16 cellular contexts compared by ENCODE assay signal in the genomic region with DNA sequence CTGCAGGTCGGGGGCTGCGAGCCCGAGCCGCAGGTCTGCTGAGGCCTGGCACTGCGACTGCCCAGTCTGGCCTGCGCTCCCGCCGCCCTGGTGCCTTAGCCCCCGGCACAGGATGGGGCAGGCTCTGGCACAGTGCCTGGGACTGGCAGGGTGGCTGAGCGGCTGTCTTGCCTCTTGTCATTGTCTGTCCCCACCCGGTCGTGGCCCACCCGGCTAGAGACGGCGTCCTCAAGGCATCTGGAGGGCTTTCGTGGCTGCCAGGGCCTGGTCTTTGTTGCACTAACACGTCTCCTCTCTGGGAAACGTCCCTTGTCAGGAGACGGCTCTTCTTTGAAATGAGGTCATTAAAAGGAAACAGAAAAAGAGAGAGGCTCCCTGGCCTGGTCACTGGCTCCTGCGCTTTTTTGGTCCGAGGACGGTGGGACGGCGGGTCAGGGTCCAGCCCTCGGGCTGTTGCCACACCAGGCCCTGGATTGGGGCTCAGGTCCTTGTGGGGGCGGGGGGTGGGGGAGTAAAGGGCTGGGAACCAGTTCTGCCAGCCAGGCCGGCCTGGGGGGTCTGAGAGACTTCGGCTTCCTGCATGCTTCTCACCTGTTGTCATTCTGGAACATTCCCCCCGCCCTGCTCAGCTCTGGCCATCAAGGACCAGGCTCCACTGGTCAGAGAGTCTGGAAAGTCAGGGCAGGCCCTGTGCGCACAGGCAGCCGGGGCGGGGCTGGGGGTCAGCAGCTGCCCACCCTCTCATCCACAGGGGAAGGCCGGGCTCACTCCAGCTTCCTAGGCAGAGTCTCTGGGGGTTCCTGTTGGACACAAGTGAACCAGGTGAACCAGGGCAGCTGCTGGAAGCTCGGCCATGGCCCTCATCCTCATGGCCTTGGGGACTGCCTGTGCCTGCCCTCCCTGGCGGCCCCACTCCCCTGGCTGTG. TPM values are rescaled to one million over a fixed set of nuclear protein-coding genes. Genes with fewer than 3 reads are reported as not detected.
DNase-seq lines count a peak whose midpoint lies in the region; ATAC-seq and TF ChIP-seq lines count a peak whose summit lies in the region.
"Had no signal": no experiment of that assay in that cellular context is flagged by ENCODE, and none has a peak within 500 bp of the region (broad histone marks: within the 10 kb centered on the region; RNA-seq: fewer than 3 reads in every experiment).

No MANE protein-coding gene starts in this region.

- CTCF ChIA-PET in MCF 10A (lab: Yijun Ruan, JAX): interaction anchor here (0.6 kb wide), 1 partner anchor 170 kb away, joined by 3 read pairs; no protein-coding TSS in a partner anchor
- CTCF ChIA-PET in mammary epithelial cell (lab: Charles Lee; ENCODE audit: low non-redundant PET): no interaction called here
- CTCF ChIA-PET in OCI-LY7 (lab: Charles Lee; ENCODE audit: unreplicated experiment): no interaction called here

- H3K9me2 ChIP-seq in OCI-LY7 (ENCODE audit: insufficient read depth, low read length): no peaks in the 10 kb centered on the region

- DNase-seq in MCF 10A (ENCODE audit: unreplicated experiment) (no peak), mammary epithelial cell (no peak), GM20000 (ENCODE audit: low spot score) (peak; percentile 22), epithelial cell of esophagus (ENCODE audit: low read depth) (peak; percentile 43), osteocyte (ENCODE audit: extremely low spot score, unreplicated experiment) (peak; percentile 80), OCI-LY7 (ENCODE audit: low spot score) (no peak)
- DNase-seq in stimulated activated CD4-positive, alpha-beta T cell treated with anti-CD3 and anti-CD28 coated beads, Interleukin-2, amount 100 ng/mL, for 48 hours: no peak
- DNase-seq: 8988T, DMS153, GM23248, KG1, NCI-H1092, NCI-H1694, NCI-H748 treated with DMSO at 0.1 percent for 48 hours had no signal

- H2AFZ ChIP-seq in mammary epithelial cell (ENCODE audit: low read depth, low read length) (no peak overlapping the region), OCI-LY7 (ENCODE audit: low read length) (no peak overlapping the region)
- H2AFZ ChIP-seq: GM23248 had no signal

- H3K27me3 ChIP-seq in mammary epithelial cell (ENCODE audit: insufficient read depth, low read length): no peaks in the 10 kb centered on the region

- POLR2A ChIA-PET in MCF 10A (lab: Yijun Ruan, JAX) (no interaction called here), OCI-LY7 (lab: Charles Lee) (no interaction called here)

- no peak overlapping the region for H3K9ac ChIP-seq in mammary epithelial cell (ENCODE audit: insufficient read depth, low read length)
- H3K9ac ChIP-seq: BLaER1 treated with 17β-estradiol and CSF1 and Interleukin-3, amounts not matched to agents 10 nM and 100 nM; GM23248 had no signal

- H3K27ac ChIP-seq in mammary epithelial cell (ENCODE audit: insufficient read depth, low read depth, low read length): no peak overlapping the region
- H3K27ac ChIP-seq in OCI-LY7 (ENCODE audit: low read depth, low read length, poor library complexity, severe bottlenecking): no peak overlapping the region
- H3K27ac ChIP-seq: BLaER1 treated with 17β-estradiol and CSF1 and Interleukin-3, amounts not matched to agents 10 nM and 100 nM; GM23248 had no signal

- intact Hi-C loops in MCF 10A (cut with micrococcal nuclease): no loop called here
- intact Hi-C loops in mammary epithelial cell (cut with micrococcal nuclease): no loop called here
- intact Hi-C loops in OCI-LY7 (cut with micrococcal nuclease; ENCODE audit: unreplicated experiment): no loop called here

- WGBS in mammary epithelial cell (ENCODE audit: low coverage, missing lambda C conversion rate): 66% methylated on average over 13 of the region's 35 CpGs

- H3K4me2 ChIP-seq in mammary epithelial cell (ENCODE audit: insufficient read depth, low read depth, low read length) (no peak overlapping the region), OCI-LY7 (ENCODE audit: low read length) (no peak overlapping the region)
- H3K4me2 ChIP-seq: BLaER1 treated with 17β-estradiol and CSF1 and Interleukin-3, amounts not matched to agents 10 nM and 100 nM had no signal

- H3K36me3 ChIP-seq in mammary epithelial cell (ENCODE audit: insufficient read depth, low read length) (peaks cover 7% of the 10 kb centered on the region), OCI-LY7 (ENCODE audit: insufficient read depth, low read length) (peaks cover 64% of the 10 kb centered on the region)

- H3K79me2 ChIP-seq in mammary epithelial cell (ENCODE audit: insufficient read depth, low read length): no peaks in the 10 kb centered on the region
- no peaks in the 10 kb centered on the region for H3K79me2 ChIP-seq in OCI-LY7 (ENCODE audit: insufficient read depth, low read depth, low read length)

- no peak for ATAC-seq in HG03342 (IDR thresholded peaks at IDR 0.05; ENCODE audit: unreplicated experiment)

- H4K20me1 ChIP-seq in mammary epithelial cell (ENCODE audit: insufficient read depth, low read length) (no peaks in the 10 kb centered on the region), OCI-LY7 (ENCODE audit: insufficient read depth, low read length) (no peaks in the 10 kb centered on the region)

- in situ Hi-C loops in mammary epithelial cell (cut with MboI; ENCODE audit: low sequenced_read_pairs in 2 of 2): no loop called here

- TSS peak; percentile 50 for BruUV-seq in MCF 10A (replicated peaks; lab: Mats Ljungman, UMichigan)
- BruUV-seq in mammary epithelial cell (replicated peaks; lab: Mats Ljungman, UMichigan): no TSS peak
- BruUV-seq in OCI-LY7 (replicated peaks; lab: Mats Ljungman, UMichigan): no TSS peak

- TF ChIP-seq CTCF in MCF 10A (IDR thresholded peaks at IDR 0.05; ENCODE audit: unreplicated experiment): no peak
- TF ChIP-seq CTCF in mammary epithelial cell (conservative IDR thresholded peaks at IDR 0.05 in 1 of 2, IDR thresholded peaks at IDR 0.05 in 1 of 2; ENCODE audit: extremely low read depth in 1 of 2, insufficient read depth in 1 of 2, low read depth in 1 of 2, low read length in 2 of 2): no peak
- TF ChIP-seq CTCF in GM20000 (IDR thresholded peaks at IDR 0.05; ENCODE audit: extremely low read depth, missing control alignments): no peak
- no peak for TF ChIP-seq CTCF in epithelial cell of esophagus (IDR thresholded peaks at IDR 0.05; ENCODE audit: insufficient read depth, low read depth, low read length, missing control alignments)
- TF ChIP-seq CTCF in osteocyte (IDR thresholded peaks at IDR 0.05): no peak
- no peak for TF ChIP-seq CTCF in OCI-LY7 (conservative IDR thresholded peaks at IDR 0.05; ENCODE audit: low read length)

- peaks cover 9% of the 10 kb centered on the region for H3K36me3 Mint-ChIP-seq in MCF 10A (ENCODE audit: insufficient read depth, unreplicated experiment)
- peaks cover 3% of the 10 kb centered on the region for H3K36me3 Mint-ChIP-seq in osteocyte (ENCODE audit: unreplicated experiment)

- H3K9me3 ChIP-seq in mammary epithelial cell (replicated peaks; ENCODE audit: insufficient read depth, low read length): no peaks in the 10 kb centered on the region
- H3K9me3 ChIP-seq in OCI-LY7 (ENCODE audit: low read length): no peaks in the 10 kb centered on the region

- dilution Hi-C loops in mammary epithelial cell (cut with HindIII; ENCODE audit: low sequenced_read_pairs): no loop called here

- H3K27ac Mint-ChIP-seq in MCF 10A (ENCODE audit: low read depth, unreplicated experiment) (no peak overlapping the region), osteocyte (ENCODE audit: unreplicated experiment) (no peak overlapping the region)

- H3K27me3 Mint-ChIP-seq in MCF 10A (ENCODE audit: insufficient read depth, unreplicated experiment) (no peaks in the 10 kb centered on the region), osteocyte (ENCODE audit: unreplicated experiment) (no peaks in the 10 kb centered on the region)

- H3K4me3 ChIP-seq in mammary epithelial cell (replicated peaks in 1 of 3; ENCODE audit: insufficient read depth in 1 of 3, low read depth in 2 of 3, low read length in 3 of 3) (no peak overlapping the region), epithelial cell of esophagus (ENCODE audit: low read length) (no peak overlapping the region), OCI-LY7 (ENCODE audit: low read depth, low read length, poor library complexity, severe bottlenecking) (no peak overlapping the region)
- H3K4me3 ChIP-seq: BLaER1 treated with 17β-estradiol and CSF1 and Interleukin-3, amounts not matched to agents 10 nM and 100 nM; GM23248 had no signal

- H3K4me3 Mint-ChIP-seq in MCF 10A (ENCODE audit: unreplicated experiment) (no peak overlapping the region), osteocyte (ENCODE audit: unreplicated experiment) (no peak overlapping the region)

- H3K4me1 Mint-ChIP-seq in MCF 10A (ENCODE audit: insufficient read depth, unreplicated experiment) (peaks cover 4% of the 10 kb centered on the region), osteocyte (ENCODE audit: unreplicated experiment) (no peaks in the 10 kb centered on the region)

- H3K9me3 Mint-ChIP-seq in MCF 10A (ENCODE audit: unreplicated experiment): no peaks in the 10 kb centered on the region
- no peaks in the 10 kb centered on the region for H3K9me3 Mint-ChIP-seq in osteocyte (ENCODE audit: unreplicated experiment)

- no peaks in the 10 kb centered on the region for H3K4me1 ChIP-seq in mammary epithelial cell (ENCODE audit: insufficient read depth, low read length)
- no peaks in the 10 kb centered on the region for H3K4me1 ChIP-seq in OCI-LY7 (ENCODE audit: insufficient read depth, low read length, poor library complexity, severe bottlenecking)

RNA-seq across cellular contexts. Expression of a gene that starts 6.2 kb away (rescaled TPM):
- total RNA-seq in MCF 10A (2022): 3.1 and 4.0 TPM in 2 replicates
- total RNA-seq in mammary epithelial cell: 1 to 10 TPM; 4.0 to 5.8 TPM
- 1.8 TPM for polyA plus RNA-seq in mammary epithelial cell
- polyA minus RNA-seq in mammary epithelial cell: 2.5 TPM
- 7.1 and 7.4 TPM in 2 replicates for total RNA-seq in osteocyte
- 1.6 and 4.4 TPM in 2 replicates for total RNA-seq in OCI-LY7 (2014; rRNA removed; shearing (Covaris generic))
- total RNA-seq in OCI-LY7 (2022): 3.7 and 3.9 TPM in 2 replicates

RNA-seq across cellular contexts. Expression of a gene that starts 27.8 kb away (rescaled TPM):
- total RNA-seq in MCF 10A (2022): 4.9 and 6.6 TPM in 2 replicates
- 1 to 10 TPM; 4.6 to 7.2 TPM for total RNA-seq in mammary epithelial cell
- 2.1 TPM for polyA plus RNA-seq in mammary epithelial cell
- polyA minus RNA-seq in mammary epithelial cell: 4.7 TPM
- total RNA-seq in osteocyte: 5.9 and 10.6 TPM in 2 replicates
- 2.4 and 2.8 TPM in 2 replicates for total RNA-seq in OCI-LY7 (2014; rRNA removed; shearing (Covaris generic))
- 5.1 and 6.9 TPM in 2 replicates for total RNA-seq in OCI-LY7 (2022)

RNA-seq across cellular contexts. Expression of a gene that starts 28.2 kb away (rescaled TPM):
- 93.7 and 114 TPM in 2 replicates for total RNA-seq in MCF 10A (2022)
- 10 to 100 TPM; 63.7 to 100.0 TPM for total RNA-seq in mammary epithelial cell
- polyA plus RNA-seq in mammary epithelial cell: 94.8 TPM
- 130 TPM for polyA minus RNA-seq in mammary epithelial cell
- 43.4 and 45.2 TPM in 2 replicates for total RNA-seq in osteocyte
- 191 and 217 TPM in 2 replicates for total RNA-seq in OCI-LY7 (2014; rRNA removed; shearing (Covaris generic))
- total RNA-seq in OCI-LY7 (2022): 140 and 170 TPM in 2 replicates

RNA-seq across cellular contexts. Expression of a gene that starts 30.4 kb away (rescaled TPM):
- total RNA-seq in MCF 10A (2022): 63.2 and 66.6 TPM in 2 replicates
- 10 to 100 TPM; 52.5 to 71.3 TPM for total RNA-seq in mammary epithelial cell
- polyA plus RNA-seq in mammary epithelial cell: 101 TPM
- polyA minus RNA-seq in mammary epithelial cell: 132 TPM
- total RNA-seq in osteocyte: 50.7 and 53.2 TPM in 2 replicates
- 67.5 and 82.4 TPM in 2 replicates for total RNA-seq in OCI-LY7 (2014; rRNA removed; shearing (Covaris generic))
- 68.2 and 70.9 TPM in 2 replicates for total RNA-seq in OCI-LY7 (2022)

RNA-seq across cellular contexts. Expression of a gene that starts 53.6 kb away (rescaled TPM):
- not detected in 2 replicates for total RNA-seq in MCF 10A (2022)
- 1 to 10 TPM; 1.5 to 2.3 TPM for total RNA-seq in mammary epithelial cell
- not detected for polyA plus RNA-seq in mammary epithelial cell
- not detected for polyA minus RNA-seq in mammary epithelial cell
- not detected in 2 replicates for total RNA-seq in osteocyte
- total RNA-seq in OCI-LY7 (2014; rRNA removed; shearing (Covaris generic)): 0.09 and 0.15 TPM in 2 replicates
- total RNA-seq in OCI-LY7 (2022): not detected in 2 replicates
- total RNA-seq: GM23248 had no signal
- polyA plus RNA-seq: GM23248 had no signal

Comparison
In these comparisons a context has a peak if more than half of its experiments do, and no peak if none do; other contexts are left out.
1. DNase-seq: peak in GM20000 (single experiment), epithelial cell of esophagus (single experiment) and osteocyte (single experiment); none in MCF 10A (single experiment), mammary epithelial cell (single experiment), OCI-LY7 (single experiment) and stimulated activated CD4-positive, alpha-beta T cell treated with anti-CD3 and anti-CD28 coated beads, Interleukin-2, amount 100 ng/mL, for 48 hours (0 of 2).